ENCODE assay signal across 8 cellular contexts in genomic region chr10:132961-133898, GRCh38. TPM values are rescaled to one million over a fixed set of nuclear protein-coding genes. Genes with fewer than 3 reads are reported as not detected.
A peak's percentile ranks its signal among the peaks of the same experiment; 100 is the strongest.
DNase-seq lines count a peak whose midpoint lies in the region; ATAC-seq and TF ChIP-seq lines count a peak whose summit lies in the region.

No MANE protein-coding gene starts in this region.

- H3K27me3 ChIP-seq in dorsolateral prefrontal cortex, result no peaks in the 10 kb centered on the region
- H3K27me3 ChIP-seq in neuron (ENCODE audit: insufficient read depth, low read length), result no peaks in the 10 kb centered on the region

- no peaks in the 10 kb centered on the region for H3K9me3 ChIP-seq in neuron (ENCODE audit: low read length)

- no peak overlapping the region for H3K27ac ChIP-seq in dorsolateral prefrontal cortex

- intact Hi-C loops in dorsolateral prefrontal cortex (cut with DNase I), result no loop called here

- no peak for TF ChIP-seq CTCF in dorsolateral prefrontal cortex (IDR thresholded peaks at IDR 0.05 in 54 of 56, conservative IDR thresholded peaks at IDR 0.05 in 2 of 56; ENCODE audit: low read depth in 1 of 56, partially characterized antibody in 56 of 56)

- H2AFZ ChIP-seq in neuron (ENCODE audit: low read depth, low read length), result no peak overlapping the region

- in situ Hi-C loops in G401 (cut with HindIII; ENCODE audit: low sequenced_read_pairs), result no loop called here

- H3K4me3 ChIP-seq in dorsolateral prefrontal cortex (peak overlapping the region in 56 of 59 donors; percentile 56 to 94 (median 84)), neuron (ENCODE audit: low read length) (peak overlapping the region; percentile 74)

- no peak for ATAC-seq in HG03439 (IDR thresholded peaks at IDR 0.05; ENCODE audit: unreplicated experiment)
- ATAC-seq in HG02763 (IDR thresholded peaks at IDR 0.05; ENCODE audit: unreplicated experiment), result no peak
- ATAC-seq in GM19351 (IDR thresholded peaks at IDR 0.05; ENCODE audit: unreplicated experiment), result no peak

- DNase-seq in G401 (ENCODE audit: low spot score), result peak; percentile 21
- peak; percentile 44 for DNase-seq in NCI-H226
- no peak for DNase-seq in dorsolateral prefrontal cortex
- no peak for DNase-seq in activated gamma-delta T cell treated with Interleukin-2 at 50 U/mL for 16 hours

- no peaks in the 10 kb centered on the region for H3K36me3 ChIP-seq in neuron (ENCODE audit: insufficient read depth, low read length)

- peaks cover 23% of the 10 kb centered on the region for H3K4me1 ChIP-seq in neuron (ENCODE audit: insufficient read depth, low read length)

RNA-seq across cellular contexts. Expression of gene ZMYND11, which starts 2.0 kb away (rescaled TPM):
- total RNA-seq in G401 (2014; rRNA removed; shearing (Covaris generic)), result 35.3 and 50.4 TPM in 2 replicates
- total RNA-seq in dorsolateral prefrontal cortex, result 100 to 1,000 TPM in 119 of 120 experiments, 10 to 100 TPM in 1; 95.8 to 166 (median 123) TPM

Comparison
In these comparisons a context has a peak if more than half of its experiments do, and no peak if none do; other contexts are left out.
1. DNase-seq: peak in G401 (single experiment) and NCI-H226 (single experiment); none in dorsolateral prefrontal cortex (0 of 10) and activated gamma-delta T cell treated with Interleukin-2 at 50 U/mL for 16 hours (single experiment).